11 cellular contexts compared by ENCODE assay signal in genomic region chr11:64642876-64643257, GRCh38. TPM values are rescaled to one million over a fixed set of nuclear protein-coding genes. Genes with fewer than 3 reads are reported as not detected.
DNase-seq lines count a peak whose midpoint lies in the region; ATAC-seq and TF ChIP-seq lines count a peak whose summit lies in the region.
"Had no signal": no experiment of that assay in that cellular context is flagged by ENCODE, and none has a peak within 500 bp of the region (broad histone marks: within the 10 kb centered on the region; RNA-seq: fewer than 3 reads in every experiment).

No MANE protein-coding gene starts in this region.

- TF ChIP-seq POLR2A in esophagus muscularis mucosa (IDR thresholded peaks at IDR 0.05; ENCODE audit: low read depth): no peak
- no peak for TF ChIP-seq POLR2A in uterus (IDR thresholded peaks at IDR 0.05)

- peak overlapping the region; percentile 14 for H3K4me3 ChIP-seq in cardiac muscle cell
- H3K4me3 ChIP-seq in right atrium auricular region: peak overlapping the region in 1 of 2 donors; percentile 43
- H3K4me3 ChIP-seq in esophagus muscularis mucosa: peak overlapping the region; percentile 33 to 51 (median 44)
- no peak overlapping the region for H3K4me3 ChIP-seq in osteoblast (ENCODE audit: insufficient read depth, low read length)
- H3K4me3 ChIP-seq in uterus: peak overlapping the region; percentile 61

- no peak for TF ChIP-seq CTCF in cardiac muscle cell (IDR thresholded peaks at IDR 0.05; ENCODE audit: low read depth, low read length)
- no peak for TF ChIP-seq CTCF in right atrium auricular region (IDR thresholded peaks at IDR 0.05)
- TF ChIP-seq CTCF in esophagus muscularis mucosa (IDR thresholded peaks at IDR 0.05): no peak
- no peak for TF ChIP-seq CTCF in osteoblast (IDR thresholded peaks at IDR 0.05; ENCODE audit: extremely low read depth, low read depth, low read length)
- no peak for TF ChIP-seq CTCF in uterus (IDR thresholded peaks at IDR 0.05)

- intact Hi-C loops in esophagus muscularis mucosa (cut with DNase I) (no loop called here), uterus (cut with DNase I; ENCODE audit: low total_unique reads) (no loop called here)

- WGBS in esophagus muscularis mucosa: 1% methylated on average over 29 of the region's 35 CpGs

- H3K27me3 ChIP-seq in cardiac muscle cell: peaks cover 90% of the 10 kb centered on the region
- H3K27me3 ChIP-seq in right atrium auricular region: peaks cover 0 to 10% of the 10 kb centered on the region in 2 donors
- H3K27me3 ChIP-seq in esophagus muscularis mucosa: peaks cover 0 to 86% (median 21%) of the 10 kb centered on the region in 4 donors
- peaks cover 31% of the 10 kb centered on the region for H3K27me3 ChIP-seq in osteoblast (ENCODE audit: insufficient read depth, low read length)
- no peaks in the 10 kb centered on the region for H3K27me3 ChIP-seq in uterus

- H3K36me3 ChIP-seq in cardiac muscle cell (no peaks in the 10 kb centered on the region), right atrium auricular region (no peaks in the 10 kb centered on the region), esophagus muscularis mucosa (no peaks in the 10 kb centered on the region), osteoblast (ENCODE audit: insufficient read depth, low read length) (peaks cover 11% of the 10 kb centered on the region), uterus (no peaks in the 10 kb centered on the region)

- no peaks in the 10 kb centered on the region for H3K79me2 ChIP-seq in osteoblast (ENCODE audit: insufficient read depth, low read length)

- H3K4me1 Mint-ChIP-seq in stimulated activated effector memory CD8-positive, alpha-beta T cell treated with anti-CD3 and anti-CD28 coated beads, Interleukin-12 subunit alpha, Interleukin-12 subunit beta, amount 100 ng/mL, for 72 hours: peaks cover 4% of the 10 kb centered on the region

- H3K9me3 ChIP-seq in cardiac muscle cell (ENCODE audit: low read depth) (no peaks in the 10 kb centered on the region), right atrium auricular region (no peaks in the 10 kb centered on the region), esophagus muscularis mucosa (no peaks in the 10 kb centered on the region), osteoblast (ENCODE audit: low read depth, low read length) (no peaks in the 10 kb centered on the region), uterus (no peaks in the 10 kb centered on the region)

- peaks cover 77% of the 10 kb centered on the region for H4K20me1 ChIP-seq in osteoblast (ENCODE audit: insufficient read depth, low read length)

- no peak for ATAC-seq in stimulated activated effector memory CD8-positive, alpha-beta T cell treated with anti-CD3 and anti-CD28 coated beads, Interleukin-12 subunit alpha, Interleukin-12 subunit beta, amount 100 ng/mL, for 72 hours

- H3K36me3 Mint-ChIP-seq in stimulated activated effector memory CD8-positive, alpha-beta T cell treated with anti-CD3 and anti-CD28 coated beads, Interleukin-12 subunit alpha, Interleukin-12 subunit beta, amount 100 ng/mL, for 72 hours: no peaks in the 10 kb centered on the region

- H3K4me1 ChIP-seq in cardiac muscle cell (ENCODE audit: low read depth): peaks cover 4% of the 10 kb centered on the region
- peaks cover 0 to 22% of the 10 kb centered on the region in 2 donors for H3K4me1 ChIP-seq in right atrium auricular region
- peaks cover 0 to 26% (median 24%) of the 10 kb centered on the region in 4 donors for H3K4me1 ChIP-seq in esophagus muscularis mucosa
- peaks cover 3% of the 10 kb centered on the region for H3K4me1 ChIP-seq in osteoblast (ENCODE audit: insufficient read depth, low read length)
- peaks cover 0 to 6% of the 10 kb centered on the region in 2 donors for H3K4me1 ChIP-seq in uterus

- H3K4me2 ChIP-seq in osteoblast (ENCODE audit: insufficient read depth, low read length): no peak overlapping the region

- no peak for TF ChIP-seq EP300 in esophagus muscularis mucosa (IDR thresholded peaks at IDR 0.05)

- no peak overlapping the region for H3K27ac Mint-ChIP-seq in stimulated activated effector memory CD8-positive, alpha-beta T cell treated with anti-CD3 and anti-CD28 coated beads, Interleukin-12 subunit alpha, Interleukin-12 subunit beta, amount 100 ng/mL, for 72 hours

- H3K27ac ChIP-seq in cardiac muscle cell (no peak overlapping the region), right atrium auricular region (no peak overlapping the region), esophagus muscularis mucosa (replicated peaks in 1 of 4) (no peak overlapping the region), osteoblast (ENCODE audit: low read depth, low read length) (no peak overlapping the region), uterus (peak overlapping the region; percentile 41 to 69)
- H3K27ac ChIP-seq: skin epidermis had no signal

- H2AFZ ChIP-seq in osteoblast (ENCODE audit: low read length): no peak overlapping the region

- H3K4me3 Mint-ChIP-seq in stimulated activated effector memory CD8-positive, alpha-beta T cell treated with anti-CD3 and anti-CD28 coated beads, Interleukin-12 subunit alpha, Interleukin-12 subunit beta, amount 100 ng/mL, for 72 hours: no peak overlapping the region

- DNase-seq in cardiac muscle cell (ENCODE audit: low read depth in 1 of 2, low spot score in 1 of 2): no peak
- DNase-seq in right atrium auricular region (ENCODE audit: low spot score): no peak
- DNase-seq in esophagus muscularis mucosa (ENCODE audit: extremely low spot score): no peak
- DNase-seq in osteoblast (ENCODE audit: insufficient read length, low spot score, missing footprints): peak; percentile 76
- DNase-seq in uterus: peak in 1 of 2 donors; percentile 42
- DNase-seq in hepatic stellate cell (ENCODE audit: low spot score): no peak
- DNase-seq in stimulated activated effector memory CD8-positive, alpha-beta T cell treated with anti-CD3 and anti-CD28 coated beads, Interleukin-12 subunit alpha, Interleukin-12 subunit beta, amount 100 ng/mL, for 72 hours (ENCODE audit: low spot score in 2 of 2): no peak
- no peak for DNase-seq in NCI-H2227 treated with DMSO at 0.1 percent for 48 hours (lab: John Stamatoyannopoulos, UW)
- DNase-seq: NCI-H2107 had no signal

- H3K9me3 Mint-ChIP-seq in stimulated activated effector memory CD8-positive, alpha-beta T cell treated with anti-CD3 and anti-CD28 coated beads, Interleukin-12 subunit alpha, Interleukin-12 subunit beta, amount 100 ng/mL, for 72 hours: no peaks in the 10 kb centered on the region

RNA-seq across cellular contexts. Expression of gene SLC22A12, which starts 51.8 kb away (rescaled TPM):
- total RNA-seq in cardiac muscle cell (not detected in 2 replicates), right atrium auricular region (not detected), esophagus muscularis mucosa (not detected), osteoblast (not detected in 2 replicates), uterus (not detected)
- polyA plus RNA-seq in cardiac muscle cell: not detected in 2 replicates
- total RNA-seq: fibroblast of lung had no signal
- polyA plus RNA-seq: fibroblast of lung had no signal

Comparison
In these comparisons a context has a peak if more than half of its experiments do, and no peak if none do; other contexts are left out.
1. H3K27ac ChIP-seq: peak in uterus (2 of 2); none in cardiac muscle cell (single experiment), right atrium auricular region (0 of 2), esophagus muscularis mucosa (0 of 4) and osteoblast (single experiment).